ENCODE assay signal across 15 cellular contexts in the genomic region with DNA sequence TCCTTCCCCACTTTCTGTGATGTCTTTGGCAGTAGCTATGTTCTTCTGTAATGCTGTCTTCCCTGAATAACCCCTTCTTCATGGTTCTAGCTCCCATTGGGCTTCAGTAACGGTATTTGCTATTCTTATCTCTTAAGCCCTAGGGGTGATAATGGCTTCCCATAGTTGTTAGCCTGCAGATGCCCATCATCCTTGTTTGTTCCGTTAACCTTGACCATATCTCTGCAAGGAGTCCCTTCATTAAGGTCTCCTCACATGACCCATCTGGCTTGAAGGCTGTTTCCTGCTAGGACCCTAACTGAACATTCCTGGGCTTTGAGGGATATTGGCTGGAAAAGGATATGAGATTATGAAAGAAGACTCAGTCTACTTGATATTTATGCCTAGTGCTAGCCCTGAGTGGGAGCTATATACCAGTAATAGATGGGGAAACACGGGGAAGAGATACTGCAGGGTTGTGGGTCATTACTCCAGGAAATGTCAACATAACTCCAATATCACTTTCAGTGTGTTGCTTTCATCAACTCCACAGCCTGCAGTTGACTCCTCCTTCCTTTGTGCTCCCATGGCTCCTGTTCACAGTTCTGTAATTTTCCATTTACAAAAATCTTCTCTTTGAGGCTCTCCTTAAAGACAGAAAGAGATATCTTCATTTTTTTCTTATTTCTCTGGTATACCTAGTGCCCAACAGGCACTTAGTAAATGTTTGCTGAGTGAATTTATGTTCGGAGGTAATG. TPM values are rescaled to one million over a fixed set of nuclear protein-coding genes. Genes with fewer than 3 reads are reported as not detected.
DNase-seq lines count a peak whose midpoint lies in the region; ATAC-seq, FAIRE-seq and TF ChIP-seq lines count a peak whose summit lies in the region.
"Had no signal": no experiment of that assay in that cellular context is flagged by ENCODE, and none has a peak within 500 bp of the region (broad histone marks: within the 10 kb centered on the region; RNA-seq: fewer than 3 reads in every experiment).

No MANE protein-coding gene starts in this region.

- in situ Hi-C loops in GM12878 (cut with MboI) = loop anchor here (5.0 kb wide), 2 partner anchors 51 to 106 kb away; partner anchors contain the start of gene IER5

- intact Hi-C loops in GM12878 (cut with micrococcal nuclease; ENCODE audit: unreplicated experiment) = no loop called here

- BruUV-seq in GM12878 (replicated peaks; lab: Mats Ljungman, UMichigan) = no TSS peak

- no peaks in the 10 kb centered on the region for H3K27me3 Mint-ChIP-seq in activated T-cell treated with anti-CD3 and anti-CD28 coated beads, Interleukin-2, amount 50 U/mL, for 72 hours (ENCODE audit: low read depth)
- no peaks in the 10 kb centered on the region for H3K27me3 Mint-ChIP-seq in stimulated activated naive CD8-positive, alpha-beta T cell treated with anti-CD3 and anti-CD28 coated beads, Interleukin-15, amount 100 ng/mL, for 72 hours
- H3K27me3 Mint-ChIP-seq: dendritic cell treated with granulocyte-macrophage colony-stimulating factor and Interleukin-4, amounts not matched to agents 40 ng/mL and 50 ng/mL, for 4 days had no signal

- no peak for TF ChIP-seq POLR2A in GM12878 (IDR thresholded peaks at IDR 0.05; ENCODE audit: low read depth, low read length)
- no peak for TF ChIP-seq POLR2A in H54 (IDR thresholded peaks at IDR 0.05; ENCODE audit: low read depth, low read length)

- H3K9me3 ChIP-seq in GM12878 (replicated peaks; ENCODE audit: control insufficient read depth, insufficient read depth, low read length) = no peaks in the 10 kb centered on the region
- H3K9me3 ChIP-seq: transverse colon had no signal

- no peaks in the 10 kb centered on the region for H3K27me3 ChIP-seq in GM12878 (replicated peaks in 1 of 2; ENCODE audit: control insufficient read depth in 2 of 2, insufficient read depth in 2 of 2, low read length in 1 of 2)
- H3K27me3 ChIP-seq: transverse colon had no signal

- no peak for FAIRE-seq in GM12878 (lab: Jason Lieb, UNC)
- FAIRE-seq in H54 (lab: Jason Lieb, UNC) = no peak
- FAIRE-seq: GM12891 had no signal

- TF ChIP-seq CTCF in GM12878 (IDR thresholded peaks at IDR 0.05 in 2 of 3, conservative IDR thresholded peaks at IDR 0.05 in 1 of 3; ENCODE audit: control insufficient read depth in 2 of 3, extremely low read depth in 1 of 3, insufficient read depth in 1 of 3, low read depth in 3 of 3, low read length in 3 of 3) = no peak

- peak overlapping the region; percentile 86 to 94 for H3K4me3 Mint-ChIP-seq in activated T-cell treated with anti-CD3 and anti-CD28 coated beads, Interleukin-2, amount 50 U/mL, for 72 hours
- H3K4me3 Mint-ChIP-seq in stimulated activated naive CD8-positive, alpha-beta T cell treated with anti-CD3 and anti-CD28 coated beads, Interleukin-15, amount 100 ng/mL, for 72 hours = peak overlapping the region; percentile 36 to 96

- 89% methylated on average over 4 of the region's 4 CpGs for WGBS in GM12878 (ENCODE audit: insufficient coverage, insufficient replicate concordance, low lambda C conversion rate, missing lambda C conversion rate)

- H3K36me3 ChIP-seq in GM12878 (ENCODE audit: control insufficient read depth in 2 of 2, insufficient read depth in 2 of 2, low read length in 1 of 2) = peaks cover 0 to 4% of the 10 kb centered on the region in 2 experiments; a peak in 1 of 4 replicates
- H3K36me3 ChIP-seq: transverse colon had no signal

- SMC1A ChIA-PET in GM12878 (lab: Charles Lee; ENCODE audit: uncharacterized antibody, unreplicated experiment) = interaction anchor here (0.7 to 13.6 kb wide), 26 partner anchors 14 to 153 kb away, joined by 3 to 276 read pairs (median 6); partner anchors contain the start of gene STX6

- peaks cover 5 to 20% of the 10 kb centered on the region in 2 donors for H3K36me3 Mint-ChIP-seq in activated T-cell treated with anti-CD3 and anti-CD28 coated beads, Interleukin-2, amount 50 U/mL, for 72 hours (ENCODE audit: insufficient read depth in 2 of 2)

- no peaks in the 10 kb centered on the region for H4K20me1 ChIP-seq in GM12878 (ENCODE audit: control insufficient read depth, insufficient read depth)

- no peak for TF ChIP-seq RAD21 in GM12878 (IDR thresholded peaks at IDR 0.05; ENCODE audit: insufficient read depth, low read depth, low read length)

- H3K27ac Mint-ChIP-seq in activated T-cell treated with anti-CD3 and anti-CD28 coated beads, Interleukin-2, amount 50 U/mL, for 72 hours = peak overlapping the region; percentile 93
- no peak overlapping the region for H3K27ac Mint-ChIP-seq in stimulated activated naive CD8-positive, alpha-beta T cell treated with anti-CD3 and anti-CD28 coated beads, Interleukin-15, amount 100 ng/mL, for 72 hours

- H3K9me3 Mint-ChIP-seq in activated T-cell treated with anti-CD3 and anti-CD28 coated beads, Interleukin-2, amount 50 U/mL, for 72 hours = no peaks in the 10 kb centered on the region
- no peaks in the 10 kb centered on the region for H3K9me3 Mint-ChIP-seq in stimulated activated naive CD8-positive, alpha-beta T cell treated with anti-CD3 and anti-CD28 coated beads, Interleukin-15, amount 100 ng/mL, for 72 hours
- H3K9me3 Mint-ChIP-seq: dendritic cell treated with granulocyte-macrophage colony-stimulating factor and Interleukin-4, amounts not matched to agents 40 ng/mL and 50 ng/mL, for 4 days had no signal

- no peak for TF ChIP-seq EP300 in GM12878 (IDR thresholded peaks at IDR 0.05; ENCODE audit: borderline replicate concordance in 1 of 2, control insufficient read depth in 1 of 2, low read depth in 2 of 2, low read length in 2 of 2)

- POLR2A ChIA-PET in GM12878 (lab: Charles Lee) = interaction anchor here (0.5 to 5.6 kb wide), 13 partner anchors 12 to 154 kb away, joined by 3 to 70 read pairs (median 5); partner anchors contain the start of gene STX6

- peak overlapping the region; percentile 40 for H3K27ac ChIP-seq in GM12878 (ENCODE audit: control insufficient read depth, insufficient read depth)
- H3K27ac ChIP-seq: transverse colon had no signal

- peaks cover 18% of the 10 kb centered on the region for H3K4me1 ChIP-seq in GM12878 (ENCODE audit: control insufficient read depth, insufficient read depth, low read length)

- no peak overlapping the region for H2AFZ ChIP-seq in GM12878 (ENCODE audit: control insufficient read depth, low read depth, low read length)

- DNase-seq in activated T-cell treated with anti-CD3 and anti-CD28 coated beads, Interleukin-2, amount 50 U/mL, for 72 hours = no peak
- DNase-seq in activated T-cell treated with anti-CD3 and anti-CD28 coated beads for 4 hours (no peak), NCI-H146 (lab: John Stamatoyannopoulos, UW) (peak; percentile 57), GM12878 (ENCODE audit: low read depth, low spot score) (no peak), H54 (ENCODE audit: insufficient read length, low spot score) (no peak), NCI-H2107 treated with DMSO at 0.1 percent for 48 hours (lab: John Stamatoyannopoulos, UW; ENCODE audit: unreplicated experiment) (no peak)
- no peak for DNase-seq in stimulated activated naive CD8-positive, alpha-beta T cell treated with anti-CD3 and anti-CD28 coated beads, Interleukin-15, amount 100 ng/mL, for 72 hours
- DNase-seq: DMS79 treated with DMSO at 0.1 percent for 48 hours, NCI-H1048, NCI-H510A, T1000, transverse colon had no signal

- H3K4me1 Mint-ChIP-seq in activated T-cell treated with anti-CD3 and anti-CD28 coated beads, Interleukin-2, amount 50 U/mL, for 72 hours (ENCODE audit: low read depth) = peaks cover 83% of the 10 kb centered on the region
- peaks cover 83% of the 10 kb centered on the region for H3K4me1 Mint-ChIP-seq in stimulated activated naive CD8-positive, alpha-beta T cell treated with anti-CD3 and anti-CD28 coated beads, Interleukin-15, amount 100 ng/mL, for 72 hours

- H3K4me2 ChIP-seq in GM12878 (ENCODE audit: control insufficient read depth, insufficient read depth) = peak overlapping the region; percentile 82

- RAD21 ChIA-PET in GM12878 (lab: Charles Lee; ENCODE audit: unreplicated experiment) = interaction anchor here (0.7 to 13.1 kb wide), 16 partner anchors 16 to 154 kb away, joined by 3 to 189 read pairs (median 11); partner anchors contain the start of gene STX6

- H3K9ac ChIP-seq in GM12878 (ENCODE audit: control insufficient read depth, insufficient read depth, low read length) = no peak overlapping the region

- peaks cover 52% of the 10 kb centered on the region for H3K79me2 ChIP-seq in GM12878 (ENCODE audit: control insufficient read depth, insufficient read depth, low read length)

- CTCF ChIA-PET in GM12878 (lab: Yijun Ruan, JAX) = interaction anchor here (0.7 to 13.7 kb wide), 16 partner anchors 8 to 154 kb away, joined by 3 to 321 read pairs (median 7); no protein-coding TSS in a partner anchor

- ATAC-seq in activated T-cell treated with anti-CD3 and anti-CD28 coated beads, Interleukin-2, amount 50 U/mL, for 72 hours (replicated peaks in 1 of 2) = no peak
- no peak for ATAC-seq in GM12878
- no peak for ATAC-seq in stimulated activated naive CD8-positive, alpha-beta T cell treated with anti-CD3 and anti-CD28 coated beads, Interleukin-15, amount 100 ng/mL, for 72 hours
- ATAC-seq in HG02759 (IDR thresholded peaks at IDR 0.05; ENCODE audit: unreplicated experiment) = no peak

- H3K4me3 ChIP-seq in GM12878 = peak overlapping the region; percentile 93
- H3K4me3 ChIP-seq: transverse colon had no signal

RNA-seq across cellular contexts. Expression of gene MR1, which starts 2.5 kb away (rescaled TPM):
- total RNA-seq in activated T-cell treated with anti-CD3 and anti-CD28 coated beads, Interleukin-2, amount 50 U/mL, for 72 hours = 10 to 100 TPM; 48.9 to 49.9 TPM
- total RNA-seq in GM12878 (2013; cell fraction: nucleolus; rRNA removed) = 81.0 and 93.9 TPM in 2 replicates
- total RNA-seq in GM12878 (2014; rRNA removed) (29.5 and 30.4 TPM in 2 replicates), GM12878 (2014; rRNA removed; fragmentation: Illumina TruSeq; extraction: Trizol) (32.2 and 32.3 TPM in 2 replicates), GM12878 (2021) (26.3 and 29.0 TPM in 2 replicates)
- polyA plus RNA-seq in GM12878 (2011; ENCODE audit: low read depth) = 21.6 TPM
- polyA plus RNA-seq in GM12878 (2011; rRNA removed) (65.9 and 71.7 TPM in 2 replicates), GM12878 (2014; fragmentation: Illumina TruSeq; extraction: Trizol) (40.0 and 42.3 TPM in 2 replicates), GM12878 (2014; fragmentation: Nextera tagmentation; extraction: Ambion mirVana) (10 to 100 TPM; 24.7 to 28.5 TPM), GM12878 (2014; rRNA removed) (24.3 and 29.2 TPM in 2 replicates), GM12878 (2016; fragmentation: Nextera tagmentation; extraction: Ambion mirVana) (10 to 100 TPM; 35.7 to 36.4 TPM)
- 42.6 and 46.8 TPM in 2 replicates for polyA plus RNA-seq in GM12878 (2011; cell fraction: cytosol; rRNA removed)
- 23.1 and 25.8 TPM in 2 replicates for polyA plus RNA-seq in GM12878 (2011; cell fraction: nucleus; rRNA removed)
- 20.0 and 23.8 TPM in 2 replicates for polyA plus RNA-seq in GM12878 (2012)
- 47.7 and 66.8 TPM in 2 replicates for polyA minus RNA-seq in GM12878 (2011; rRNA and poly(A)+ RNA removed)
- polyA minus RNA-seq in GM12878 (2011; cell fraction: cytosol; rRNA and poly(A)+ RNA removed) = 9.9 and 15.5 TPM in 2 replicates
- 23.2 and 32.4 TPM in 2 replicates for polyA minus RNA-seq in GM12878 (2011; cell fraction: nucleus; rRNA and poly(A)+ RNA removed)

RNA-seq across cellular contexts. Expression of gene STX6, which starts 13.6 kb away (rescaled TPM):
- 10 to 100 TPM; 20.9 to 21.5 TPM for total RNA-seq in activated T-cell treated with anti-CD3 and anti-CD28 coated beads, Interleukin-2, amount 50 U/mL, for 72 hours
- 86.2 and 87.2 TPM in 2 replicates for total RNA-seq in GM12878 (2013; cell fraction: nucleolus; rRNA removed)
- 21.5 and 24.1 TPM in 2 replicates for total RNA-seq in GM12878 (2014; rRNA removed)
- 18.7 and 20.3 TPM in 2 replicates for total RNA-seq in GM12878 (2014; rRNA removed; fragmentation: Illumina TruSeq; extraction: Trizol)
- total RNA-seq in GM12878 (2021) = 18.9 and 19.3 TPM in 2 replicates
- 6.6 TPM for polyA plus RNA-seq in GM12878 (2011; ENCODE audit: low read depth)
- polyA plus RNA-seq in GM12878 (2011; rRNA removed) = 33.6 and 36.3 TPM in 2 replicates
- polyA plus RNA-seq in GM12878 (2011; cell fraction: cytosol; rRNA removed) = 23.3 and 24.8 TPM in 2 replicates
- polyA plus RNA-seq in GM12878 (2011; cell fraction: nucleus; rRNA removed) = 19.2 and 20.8 TPM in 2 replicates
- polyA plus RNA-seq in GM12878 (2012) = 9.8 and 13.8 TPM in 2 replicates
- polyA plus RNA-seq in GM12878 (2014; fragmentation: Illumina TruSeq; extraction: Trizol) = 17.2 and 19.6 TPM in 2 replicates
- 1 to 10 TPM; 4.7 to 6.2 TPM for polyA plus RNA-seq in GM12878 (2014; fragmentation: Nextera tagmentation; extraction: Ambion mirVana)
- 16.7 and 16.9 TPM in 2 replicates for polyA plus RNA-seq in GM12878 (2014; rRNA removed)
- 10 to 100 TPM; 13.3 to 15.5 TPM for polyA plus RNA-seq in GM12878 (2016; fragmentation: Nextera tagmentation; extraction: Ambion mirVana)
- polyA minus RNA-seq in GM12878 (2011; rRNA and poly(A)+ RNA removed) = 44.5 and 47.5 TPM in 2 replicates
- 12.0 and 14.5 TPM in 2 replicates for polyA minus RNA-seq in GM12878 (2011; cell fraction: cytosol; rRNA and poly(A)+ RNA removed)
- polyA minus RNA-seq in GM12878 (2011; cell fraction: nucleus; rRNA and poly(A)+ RNA removed) = 21.5 and 32.9 TPM in 2 replicates

RNA-seq across cellular contexts. Expression of gene IER5, which starts 52.2 kb away (rescaled TPM):
- 10 to 100 TPM; 71.8 to 72.2 TPM for total RNA-seq in activated T-cell treated with anti-CD3 and anti-CD28 coated beads, Interleukin-2, amount 50 U/mL, for 72 hours
- total RNA-seq in GM12878 (2013; cell fraction: nucleolus; rRNA removed) = 88.8 and 93.7 TPM in 2 replicates
- total RNA-seq in GM12878 (2014; rRNA removed) (65.4 and 69.4 TPM in 2 replicates), GM12878 (2014; rRNA removed; fragmentation: Illumina TruSeq; extraction: Trizol) (32.7 and 34.9 TPM in 2 replicates), GM12878 (2021) (73.9 and 75.2 TPM in 2 replicates)
- polyA plus RNA-seq in GM12878 (2011; ENCODE audit: low read depth) = 6.6 TPM
- polyA plus RNA-seq in GM12878 (2011; rRNA removed) (36.4 and 44.1 TPM in 2 replicates), GM12878 (2014; fragmentation: Illumina TruSeq; extraction: Trizol) (22.4 and 26.2 TPM in 2 replicates), GM12878 (2014; fragmentation: Nextera tagmentation; extraction: Ambion mirVana) (10 to 100 TPM in 1 of 2 experiments, 1 to 10 TPM in 1; 6.2 to 19.5 TPM), GM12878 (2014; rRNA removed) (52.3 and 62.0 TPM in 2 replicates), GM12878 (2016; fragmentation: Nextera tagmentation; extraction: Ambion mirVana) (10 to 100 TPM in 1 of 2 experiments, 1 to 10 TPM in 1; 4.3 to 11.7 TPM)
- 32.3 and 38.9 TPM in 2 replicates for polyA plus RNA-seq in GM12878 (2011; cell fraction: cytosol; rRNA removed)
- 59.7 and 70.4 TPM in 2 replicates for polyA plus RNA-seq in GM12878 (2011; cell fraction: nucleus; rRNA removed)
- 24.5 and 28.7 TPM in 2 replicates for polyA plus RNA-seq in GM12878 (2012)
- polyA minus RNA-seq in GM12878 (2011; rRNA and poly(A)+ RNA removed) = 30.4 and 44.0 TPM in 2 replicates
- polyA minus RNA-seq in GM12878 (2011; cell fraction: cytosol; rRNA and poly(A)+ RNA removed) = 24.5 TPM in 2 replicates
- polyA minus RNA-seq in GM12878 (2011; cell fraction: nucleus; rRNA and poly(A)+ RNA removed) = 69.0 and 99.9 TPM in 2 replicates
